Comparison of ENCODE assay signal across 27 cellular contexts in the genomic region with DNA sequence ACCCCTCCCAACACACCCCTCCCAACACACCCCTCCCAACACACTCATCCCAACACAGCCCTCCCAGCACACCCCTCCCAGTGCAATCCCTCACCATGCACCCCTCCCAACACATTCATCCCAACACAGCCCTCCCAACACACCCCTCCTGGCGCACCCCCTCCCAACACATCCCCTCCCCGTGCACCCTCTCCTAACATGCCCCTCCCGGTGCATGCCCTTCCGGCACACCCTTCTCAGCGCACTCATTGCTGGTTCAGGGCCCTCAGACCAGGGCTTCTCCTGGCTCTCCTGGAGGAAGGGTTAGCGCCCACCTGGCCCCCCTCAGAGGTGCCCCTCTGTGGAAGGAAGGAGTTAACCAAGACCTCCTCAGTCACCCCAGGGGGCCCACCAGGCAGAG.
"Had no signal": no experiment of that assay in that cellular context is flagged by ENCODE, and none has a peak within 500 bp of the region (broad histone marks: within the 10 kb centered on the region; RNA-seq: fewer than 3 reads in every experiment).

No MANE protein-coding gene starts in this region.

- ATAC-seq: left cardiac atrium; natural killer cell treated with Interleukin-12 subunit alpha and Interleukin-12 subunit beta and Interleukin-15 and Interleukin-18, amount 100 ng/mL, for 72 hours; pancreas; right cardiac atrium; sciatic nerve; stimulated activated naive B cell treated with anti-CD40 and anti-IgM and Interleukin-4, amounts not matched to agents 10 μg/mL and 1 μg/mL and 100 μg/mL, for 72 hours; stimulated activated naive CD8-positive, alpha-beta T cell treated with anti-CD3 and anti-CD28 coated beads, Interleukin-15, Interleukin-2, amounts not matched to agents 100 U/mL and 50 U/mL, for 24 hours had no signal

- H3K9me3 Mint-ChIP-seq: mesothelial cell of epicardium; naive B cell; natural killer cell treated with Interleukin-12 subunit alpha and Interleukin-12 subunit beta and Interleukin-15 and Interleukin-18, amount 100 ng/mL, for 72 hours; stimulated activated naive B cell treated with anti-CD40 and anti-IgM and Interleukin-4, amounts not matched to agents 10 μg/mL and 1 μg/mL and 100 μg/mL, for 72 hours had no signal

- H3K4me1 Mint-ChIP-seq: mesothelial cell of epicardium; naive B cell; stimulated activated naive B cell treated with anti-CD40 and anti-IgM and Interleukin-4, amounts not matched to agents 10 μg/mL and 1 μg/mL and 100 μg/mL, for 72 hours had no signal

- H3K27me3 ChIP-seq: pancreas, testis, upper lobe of left lung, vagina had no signal

- H3K36me3 ChIP-seq: left ventricle myocardium inferior, pancreas, prostate gland, stomach, transverse colon, upper lobe of left lung, vagina had no signal

- H3K36me3 Mint-ChIP-seq: mesothelial cell of epicardium; naive B cell; natural killer cell treated with Interleukin-12 subunit alpha and Interleukin-12 subunit beta and Interleukin-15 and Interleukin-18, amount 100 ng/mL, for 72 hours; stimulated activated naive B cell treated with anti-CD40 and anti-IgM and Interleukin-4, amounts not matched to agents 10 μg/mL and 1 μg/mL and 100 μg/mL, for 72 hours had no signal

- H3K27ac ChIP-seq: left ventricle myocardium inferior, pancreas, prostate gland, skin epidermis, stomach, testis, transverse colon, upper lobe of left lung, vagina had no signal

- H3K27ac Mint-ChIP-seq: mesothelial cell of epicardium; natural killer cell treated with Interleukin-12 subunit alpha and Interleukin-12 subunit beta and Interleukin-15 and Interleukin-18, amount 100 ng/mL, for 72 hours; stimulated activated naive B cell treated with anti-CD40 and anti-IgM and Interleukin-4, amounts not matched to agents 10 μg/mL and 1 μg/mL and 100 μg/mL, for 72 hours had no signal

- H3K4me3 ChIP-seq: left ventricle myocardium inferior, lung, pancreas, prostate gland, skin epidermis, stomach, testis, transverse colon, upper lobe of left lung, vagina had no signal

- H3K9me3 ChIP-seq: left ventricle myocardium inferior, pancreas, prostate gland, stomach, testis, transverse colon, upper lobe of left lung, vagina had no signal

- DNase-seq: hippocampal formation; left cardiac atrium; left ventricle myocardium inferior; mesendoderm; naive B cell; nucleus accumbens; pancreas; posterior cingulate gyrus; retina; right cardiac atrium; stimulated activated CD4-positive, alpha-beta T cell treated with anti-CD3 and anti-CD28 coated beads, Interleukin-12 subunit alpha, Interleukin-12 subunit beta, amount 100 ng/mL, for 4 hours; stimulated activated CD4-positive, alpha-beta T cell treated with anti-CD3 and anti-CD28 coated beads, Interleukin-15, amount 100 ng/mL, for 24 hours; stimulated activated CD4-positive, alpha-beta T cell treated with anti-CD3 and anti-CD28 coated beads, Interleukin-2, amount 100 ng/mL, for 24 hours; stimulated activated CD4-positive, alpha-beta T cell treated with anti-CD3 and anti-CD28 coated beads, Interleukin-4, amount 100 ng/mL, for 1 hour; stimulated activated naive B cell treated with anti-CD40 and anti-IgM and Interleukin-4, amounts not matched to agents 10 μg/mL and 1 μg/mL and 100 μg/mL, for 72 hours; stimulated activated naive CD8-positive, alpha-beta T cell treated with anti-CD3 and anti-CD28 coated beads, Interleukin-15, Interleukin-2, amounts not matched to agents 100 U/mL and 50 U/mL, for 24 hours; stomach; testis; transverse colon had no signal

- H3K4me3 Mint-ChIP-seq: mesothelial cell of epicardium; naive B cell; natural killer cell treated with Interleukin-12 subunit alpha and Interleukin-12 subunit beta and Interleukin-15 and Interleukin-18, amount 100 ng/mL, for 72 hours; stimulated activated naive B cell treated with anti-CD40 and anti-IgM and Interleukin-4, amounts not matched to agents 10 μg/mL and 1 μg/mL and 100 μg/mL, for 72 hours had no signal

- H3K4me1 ChIP-seq: left ventricle myocardium inferior, pancreas, testis, transverse colon, vagina had no signal
